Comparison of ENCODE assay signal across 24 cellular contexts in genomic region chr5:18527017-18527416, GRCh38.
"Had no signal": no experiment of that assay in that cellular context is flagged by ENCODE, and none has a peak within 500 bp of the region (broad histone marks: within the 10 kb centered on the region; RNA-seq: fewer than 3 reads in every experiment).

No MANE protein-coding gene starts in this region.

- H3K4me3 ChIP-seq: adrenal gland, ascending aorta, left ventricle myocardium inferior, pancreas, transverse colon had no signal

- H3K27ac ChIP-seq: ascending aorta, brain microvascular endothelial cell, left ventricle myocardium inferior, neutrophil, pancreas, transverse colon had no signal

- H3K27me3 ChIP-seq: adrenal gland, ascending aorta, brain microvascular endothelial cell, neutrophil, pancreas, transverse colon had no signal

- H3K4me1 ChIP-seq: ascending aorta, left ventricle myocardium inferior, pancreas, transverse colon had no signal

- H3K9me3 ChIP-seq: adrenal gland, ascending aorta, neutrophil, pancreas, transverse colon had no signal

- H3K36me3 Mint-ChIP-seq: activated naive CD8-positive, alpha-beta T cell; natural killer cell had no signal

- H3K4me1 Mint-ChIP-seq: activated B cell treated with CpG ODN at 0.5 μM for 24 hours; activated CD4-positive, alpha-beta T cell treated with anti-CD3 and anti-CD28 coated beads for 36 hours; natural killer cell had no signal

- H3K36me3 ChIP-seq: adrenal gland, ascending aorta, brain microvascular endothelial cell, left ventricle myocardium inferior, neutrophil, pancreas, transverse colon had no signal

- H3K4me3 Mint-ChIP-seq: activated B cell treated with CpG ODN at 0.5 μM for 24 hours; activated CD4-positive, alpha-beta T cell treated with anti-CD3 and anti-CD28 coated beads for 36 hours; activated naive CD8-positive, alpha-beta T cell; activated T-cell treated with anti-CD3 and anti-CD28 coated beads, Interleukin-2, amount 50 U/mL, for 4 hours; natural killer cell had no signal

- H3K27ac Mint-ChIP-seq: activated B cell treated with CpG ODN at 0.5 μM for 24 hours; activated CD4-positive, alpha-beta T cell treated with anti-CD3 and anti-CD28 coated beads for 36 hours; activated naive CD8-positive, alpha-beta T cell; activated T-helper 2 cell treated with anti-CD3 and anti-CD28 coated beads, Interferon-gamma antibody, Interleukin-2, Interleukin-4, amounts not matched to agents 10 μg/mL and 5 μg/mL and 100 μg/mL, durations not matched to agents 14 hours and 24 hours and 36 hours; natural killer cell had no signal

- H3K27me3 Mint-ChIP-seq: activated B cell treated with CpG ODN at 0.5 μM for 24 hours; activated CD4-positive, alpha-beta T cell treated with anti-CD3 and anti-CD28 coated beads for 36 hours; activated naive CD8-positive, alpha-beta T cell had no signal

- H3K9me3 Mint-ChIP-seq: activated B cell treated with CpG ODN at 0.5 μM for 24 hours had no signal

- ATAC-seq: activated CD4-positive, alpha-beta T cell treated with anti-CD3 and anti-CD28 coated beads for 36 hours; activated T-cell treated with anti-CD3 and anti-CD28 coated beads, Interleukin-2, amount 50 U/mL, for 4 hours; esophagus mucosa; natural killer cell; pancreas; right cardiac atrium had no signal

- DNase-seq: activated B cell treated with CpG ODN at 0.5 μM for 24 hours; activated CD4-positive, alpha-beta T cell treated with anti-CD3 and anti-CD28 coated beads for 36 hours; activated CD4-positive, alpha-beta T cell treated with anti-CD3 and anti-CD28 coated beads, Interleukin-2, amount 50 U/mL, for 48 hours; activated CD8-positive, alpha-beta memory T cell treated with anti-CD3 and anti-CD28 coated beads, Interleukin-2, amount 50 U/mL, for 48 hours; activated naive CD4-positive, alpha-beta T cell; activated T-cell treated with anti-CD3 and anti-CD28 coated beads, Interleukin-2, amount 50 U/mL, for 4 hours; adrenal gland; brain microvascular endothelial cell; caudate nucleus; effector memory CD4-positive, alpha-beta T cell; foreskin melanocyte; left ventricle myocardium inferior; midbrain; natural killer cell; pancreas; right cardiac atrium; stimulated activated CD4-positive, alpha-beta T cell treated with anti-CD3 and anti-CD28 coated beads, Interleukin-12 subunit alpha, Interleukin-12 subunit beta, amount 100 ng/mL, for 4 hours; T1000; transverse colon had no signal
